In the genomic region with DNA sequence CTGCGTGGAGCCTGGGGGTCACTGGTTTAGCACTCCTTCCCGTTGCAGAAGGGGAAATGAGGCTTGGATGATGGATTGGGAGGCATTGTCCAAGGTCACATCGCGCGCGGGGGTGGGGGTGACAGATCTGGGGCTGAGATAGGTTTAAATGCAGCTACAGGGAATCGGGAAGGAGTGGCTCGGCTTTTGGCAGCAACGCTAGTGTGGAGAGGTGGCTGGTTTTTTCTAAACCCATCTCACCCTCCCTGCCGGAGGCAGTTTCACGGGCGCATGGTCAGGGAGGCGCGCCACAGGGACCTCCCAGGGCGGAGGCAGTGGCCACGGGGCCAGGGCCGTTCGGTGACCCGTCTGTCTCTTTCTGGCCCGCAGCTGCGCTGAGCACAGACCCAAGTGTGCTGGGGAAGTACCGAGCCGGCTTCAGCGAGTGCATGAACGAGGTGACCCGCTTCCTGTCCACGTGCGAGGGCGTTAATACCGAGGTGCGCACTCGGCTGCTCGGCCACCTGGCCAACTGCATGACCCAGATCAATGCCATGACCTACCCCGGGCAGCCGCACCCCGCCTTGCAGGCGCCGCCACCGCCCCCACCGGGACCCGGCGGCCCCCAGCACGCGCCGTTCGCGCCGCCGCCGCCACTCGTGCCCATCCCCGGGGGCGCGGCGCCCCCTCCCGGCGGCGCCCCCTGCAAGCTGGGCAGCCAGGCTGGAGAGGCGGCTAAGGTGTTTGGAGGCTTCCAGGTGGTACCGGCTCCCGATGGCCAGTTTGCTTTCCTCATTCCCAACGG, we compare ENCODE assay signal across 8 cellular contexts. TPM values are rescaled to one million over a fixed set of nuclear protein-coding genes. Genes with fewer than 3 reads are reported as not detected.
A peak's percentile ranks its signal among the peaks of the same experiment; 100 is the strongest.
DNase-seq lines count a peak whose midpoint lies in the region; ATAC-seq and TF ChIP-seq lines count a peak whose summit lies in the region.

No MANE protein-coding gene starts in this region.

- H3K4me3 Mint-ChIP-seq in IgD-negative memory B cell: peak overlapping the region; percentile 86 to 96 (median 94)
- peak overlapping the region; percentile 89 for H3K4me3 Mint-ChIP-seq in T-helper 17 cell

- DNase-seq in EH (ENCODE audit: low read depth) (peak; percentile 76), T-helper 17 cell (peak; percentile 27 to 38 (median 35)), brain microvascular endothelial cell (peak; percentile 45), inferior parietal cortex (ENCODE audit: extremely low spot score) (peak; percentile 27), T1000 (lab: John Stamatoyannopoulos, UW) (no peak)
- DNase-seq in stimulated activated CD4-positive, alpha-beta T cell treated with anti-CD3 and anti-CD28 coated beads, Interleukin-12 subunit alpha, Interleukin-12 subunit beta, amount 100 ng/mL, for 24 hours (ENCODE audit: low read depth in 2 of 2): peak; percentile 24 to 39

- in situ Hi-C loops in brain microvascular endothelial cell (cut with HindIII; ENCODE audit: low pct_ligation_motif_present, low sequenced_read_pairs): no loop called here

- H3K27ac Mint-ChIP-seq in IgD-negative memory B cell (peak overlapping the region; percentile 92 to 100 (median 93)), T-helper 17 cell (peak overlapping the region; percentile 87)

- H3K9me3 ChIP-seq in T-helper 17 cell (ENCODE audit: control insufficient read depth, low read length, poor library complexity, severe bottlenecking): no peaks in the 10 kb centered on the region

- H3K36me3 Mint-ChIP-seq in IgD-negative memory B cell (no peaks in the 10 kb centered on the region), T-helper 17 cell (ENCODE audit: low read depth) (peaks cover 11% of the 10 kb centered on the region)

- peaks cover 19% of the 10 kb centered on the region for H3K27me3 Mint-ChIP-seq in IgD-negative memory B cell
- H3K27me3 Mint-ChIP-seq in T-helper 17 cell: peaks cover 38% of the 10 kb centered on the region

- peak overlapping the region; percentile 89 for H3K27ac ChIP-seq in brain microvascular endothelial cell

- H3K9me3 Mint-ChIP-seq in IgD-negative memory B cell: no peaks in the 10 kb centered on the region

- peaks cover 31 to 43% (median 34%) of the 10 kb centered on the region in 3 donors for H3K4me1 Mint-ChIP-seq in IgD-negative memory B cell
- H3K4me1 Mint-ChIP-seq in T-helper 17 cell: peaks cover 40% of the 10 kb centered on the region

- peak; percentile 36 for TF ChIP-seq CTCF in brain microvascular endothelial cell (IDR thresholded peaks at IDR 0.05; ENCODE audit: low read depth, low read length, missing control alignments)

- H3K27me3 ChIP-seq in brain microvascular endothelial cell (replicated peaks): no peaks in the 10 kb centered on the region

- peak overlapping the region; percentile 94 for H3K4me3 ChIP-seq in brain microvascular endothelial cell (ENCODE audit: low read depth, low read length)

- ATAC-seq in GM21423 (IDR thresholded peaks at IDR 0.05; ENCODE audit: unreplicated experiment) (peak; percentile 32), T-helper 17 cell (peak; percentile 51)

- peaks cover 2% of the 10 kb centered on the region for H3K36me3 ChIP-seq in brain microvascular endothelial cell (replicated peaks)

RNA-seq across cellular contexts. Expression of a gene that starts 1.6 kb away (rescaled TPM):
- polyA plus RNA-seq in IgD-negative memory B cell: 8.5 TPM
- 1 to 10 TPM; 2.4 to 3.1 TPM for total RNA-seq in T-helper 17 cell
